In genomic region chr1:115854005-115854404, GRCh38 we compare ENCODE assay signal across 28 cellular contexts. TPM values are rescaled to one million over a fixed set of nuclear protein-coding genes. Genes with fewer than 3 reads are reported as not detected.
"Had no signal": no experiment of that assay in that cellular context is flagged by ENCODE, and none has a peak within 500 bp of the region (broad histone marks: within the 10 kb centered on the region; RNA-seq: fewer than 3 reads in every experiment).

No MANE protein-coding gene starts in this region.

- ATAC-seq: activated CD8-positive, alpha-beta T cell treated with anti-CD3 and anti-CD28 coated beads for 36 hours; activated T-cell treated with anti-CD3 and anti-CD28 coated beads, Interleukin-2, amount 50 U/mL, for 4 hours; activated T-helper 17 cell treated with anti-CD3 and anti-CD28 coated beads, Interleukin-2, amount 50 U/mL, for 72 hours; effector memory CD8-positive, alpha-beta T cell; foreskin keratinocyte; gastrocnemius medialis; heart left ventricle; WTC11 had no signal

- H3K4me3 ChIP-seq: coronary artery, dorsolateral prefrontal cortex, esophagus muscularis mucosa, gastrocnemius medialis, heart left ventricle had no signal

- H3K4me1 ChIP-seq: esophagus muscularis mucosa, foreskin keratinocyte, gastrocnemius medialis, heart left ventricle had no signal

- H3K27me3 ChIP-seq: brain microvascular endothelial cell had no signal

- H3K36me3 ChIP-seq: brain microvascular endothelial cell, esophagus muscularis mucosa, gastrocnemius medialis, heart left ventricle had no signal

- H3K27ac ChIP-seq: brain microvascular endothelial cell, coronary artery, dorsolateral prefrontal cortex, esophagus muscularis mucosa, foreskin keratinocyte, gastrocnemius medialis, heart left ventricle, VCaP had no signal

- DNase-seq: activated CD4-positive, alpha-beta T cell treated with anti-CD3 and anti-CD28 coated beads for 48 hours; activated CD4-positive, alpha-beta T cell treated with anti-CD3 and anti-CD28 coated beads, Interleukin-2, amount 50 U/mL, for 1 hour; activated CD4-positive, alpha-beta T cell treated with anti-CD3 and anti-CD28 coated beads, Interleukin-2, amount 50 U/mL, for 48 hours; activated CD8-positive, alpha-beta memory T cell treated with anti-CD3 and anti-CD28 coated beads for 24 hours; activated CD8-positive, alpha-beta T cell treated with anti-CD3 and anti-CD28 coated beads for 36 hours; activated effector memory CD4-positive, alpha-beta T cell treated with Interleukin-2 at 50 U/mL for 16 hours; activated gamma-delta T cell treated with Interleukin-2 at 50 U/mL for 16 hours; activated naive CD4-positive, alpha-beta T cell treated with anti-CD3 and anti-CD28 coated beads, Interleukin-2, amount 50 U/mL, for 16 hours; activated naive CD4-positive, alpha-beta T cell treated with Interleukin-2 at 50 U/mL for 16 hours; activated T-cell treated with anti-CD3 and anti-CD28 coated beads, Interleukin-2, amount 50 U/mL, for 4 hours; amniotic stem cell; anterior cingulate cortex; brain microvascular endothelial cell; dorsolateral prefrontal cortex; effector CD4-positive, alpha-beta T cell; effector memory CD8-positive, alpha-beta T cell; erythroblast; foreskin keratinocyte; gastrocnemius medialis; glutamatergic neuron; heart left ventricle; hypothalamus; T1000 had no signal

RNA-seq across cellular contexts. Expression of gene NHLH2, which starts 13.1 kb away (rescaled TPM):
- total RNA-seq: activated CD8-positive, alpha-beta T cell treated with anti-CD3 and anti-CD28 coated beads for 36 hours; activated T-cell treated with anti-CD3 and anti-CD28 coated beads, Interleukin-2, amount 50 U/mL, for 4 hours; activated T-helper 17 cell treated with anti-CD3 and anti-CD28 coated beads, Interleukin-2, amount 50 U/mL, for 72 hours; esophagus muscularis mucosa; gastrocnemius medialis; heart left ventricle had no signal
